In genomic region chr15:70415330-70415884, GRCh38 we compare ENCODE assay signal across 20 cellular contexts.
DNase-seq lines count a peak whose midpoint lies in the region; TF ChIP-seq lines count a peak whose summit lies in the region.
"Had no signal": no experiment of that assay in that cellular context is flagged by ENCODE, and none has a peak within 500 bp of the region (broad histone marks: within the 10 kb centered on the region; RNA-seq: fewer than 3 reads in every experiment).

No MANE protein-coding gene starts in this region.

- no peak overlapping the region for H3K4me3 ChIP-seq in OCI-LY7 (ENCODE audit: low read depth, low read length, poor library complexity, severe bottlenecking)
- H3K4me3 ChIP-seq in CD8-positive, alpha-beta memory T cell (ENCODE audit: low read length), result no peak overlapping the region
- H3K4me3 ChIP-seq: breast epithelium, GM23338, hepatocyte had no signal

- no peak overlapping the region for H2AFZ ChIP-seq in OCI-LY7 (ENCODE audit: low read length)
- H2AFZ ChIP-seq: GM23338, hepatocyte had no signal

- DNase-seq in DMS53 treated with DMSO at 0.1 percent for 48 hours (lab: John Stamatoyannopoulos, UW; ENCODE audit: unreplicated experiment), result peak; percentile 4
- DNase-seq in NCI-H1105 (lab: John Stamatoyannopoulos, UW), result peak; percentile 78
- DNase-seq in NCI-H345 treated with DMSO at 0.1 percent for 48 hours (lab: John Stamatoyannopoulos, UW; ENCODE audit: unreplicated experiment), result peak; percentile 35
- peak; percentile 80 for DNase-seq in mesenteric fat pad (ENCODE audit: low spot score)
- no peak for DNase-seq in CD14-positive monocyte (ENCODE audit: low spot score)
- DNase-seq in OCI-LY7 (ENCODE audit: low spot score), result no peak
- DNase-seq in stimulated activated naive CD4-positive, alpha-beta T cell treated with Interleukin-2 at 50 U/mL for 16 hours (lab: John Stamatoyannopoulos, UW), result no peak
- no peak for DNase-seq in CD8-positive, alpha-beta memory T cell
- DNase-seq: activated CD4-positive, alpha-beta T cell treated with anti-CD3 and anti-CD28 coated beads, Interleukin-2, amount 10 ng/mL, durations not matched to agents 24 days and 14 days; activated CD8-positive, alpha-beta memory T cell treated with anti-CD3 and anti-CD28 coated beads, Interleukin-2, amount 50 U/mL, for 48 hours; activated gamma-delta T cell; naive thymus-derived CD4-positive, alpha-beta T cell; NCI-H1930; Right ventricle myocardium superior; stimulated activated CD4-positive, alpha-beta T cell treated with anti-CD3 and anti-CD28 coated beads, Interleukin-2, amount 100 ng/mL, for 48 hours had no signal

- no peak overlapping the region for H3K4me3 Mint-ChIP-seq in CD14-positive monocyte
- peak overlapping the region in 1 of 7 donors; percentile 2 for H3K4me3 Mint-ChIP-seq in CD8-positive, alpha-beta memory T cell
- H3K4me3 Mint-ChIP-seq: activated CD4-positive, alpha-beta T cell treated with anti-CD3 and anti-CD28 coated beads, Interleukin-2, amount 10 ng/mL, durations not matched to agents 24 days and 14 days; dendritic cell treated with granulocyte-macrophage colony-stimulating factor and Interleukin-4, amounts not matched to agents 40 ng/mL and 50 ng/mL, for 4 days; GM23338; naive thymus-derived CD4-positive, alpha-beta T cell; T-helper 1 cell treated with Interleukin-12 subunit alpha and Interleukin-12 subunit beta and Interleukin-4 antibody, amounts not matched to agents 30 μg/mL and 1 μg/mL, for 36 hours had no signal

- no peaks in the 10 kb centered on the region for H3K36me3 Mint-ChIP-seq in CD14-positive monocyte
- H3K36me3 Mint-ChIP-seq in CD8-positive, alpha-beta memory T cell, result no peaks in the 10 kb centered on the region
- H3K36me3 Mint-ChIP-seq: naive thymus-derived CD4-positive, alpha-beta T cell had no signal

- H3K9me3 Mint-ChIP-seq in CD14-positive monocyte, result peaks cover 0 to 9% (median 3%) of the 10 kb centered on the region in 7 donors
- H3K9me3 Mint-ChIP-seq in CD8-positive, alpha-beta memory T cell, result no peaks in the 10 kb centered on the region
- H3K9me3 Mint-ChIP-seq: activated CD4-positive, alpha-beta T cell treated with anti-CD3 and anti-CD28 coated beads, Interleukin-2, amount 10 ng/mL, durations not matched to agents 24 days and 14 days; dendritic cell treated with granulocyte-macrophage colony-stimulating factor and Interleukin-4, amounts not matched to agents 40 ng/mL and 50 ng/mL, for 4 days; GM23338; naive thymus-derived CD4-positive, alpha-beta T cell; T-helper 1 cell treated with Interleukin-12 subunit alpha and Interleukin-12 subunit beta and Interleukin-4 antibody, amounts not matched to agents 30 μg/mL and 1 μg/mL, for 36 hours had no signal

- no peak overlapping the region for H3K27ac Mint-ChIP-seq in CD14-positive monocyte
- no peak overlapping the region for H3K27ac Mint-ChIP-seq in CD8-positive, alpha-beta memory T cell
- H3K27ac Mint-ChIP-seq: activated CD4-positive, alpha-beta T cell treated with anti-CD3 and anti-CD28 coated beads, Interleukin-2, amount 10 ng/mL, durations not matched to agents 24 days and 14 days; dendritic cell treated with granulocyte-macrophage colony-stimulating factor and Interleukin-4, amounts not matched to agents 40 ng/mL and 50 ng/mL, for 4 days; GM23338; naive thymus-derived CD4-positive, alpha-beta T cell; T-helper 1 cell treated with Interleukin-12 subunit alpha and Interleukin-12 subunit beta and Interleukin-4 antibody, amounts not matched to agents 30 μg/mL and 1 μg/mL, for 36 hours had no signal

- no TSS peak for BruUV-seq in OCI-LY7 (replicated peaks; lab: Mats Ljungman, UMichigan)

- CTCF ChIA-PET in OCI-LY7 (lab: Charles Lee; ENCODE audit: unreplicated experiment), result no interaction called here
- CTCF ChIA-PET in CD8-positive, alpha-beta memory T cell (lab: Charles Lee), result no interaction called here

- H3K4me2 ChIP-seq in OCI-LY7 (ENCODE audit: low read length), result no peak overlapping the region
- H3K4me2 ChIP-seq: GM23338, hepatocyte had no signal

- no peak overlapping the region for H3K27ac ChIP-seq in OCI-LY7 (ENCODE audit: low read depth, low read length, poor library complexity, severe bottlenecking)
- H3K27ac ChIP-seq in CD8-positive, alpha-beta memory T cell (ENCODE audit: low read depth, low read length), result no peak overlapping the region
- H3K27ac ChIP-seq: breast epithelium, hepatocyte had no signal

- no peaks in the 10 kb centered on the region for H3K4me1 Mint-ChIP-seq in CD14-positive monocyte
- no peaks in the 10 kb centered on the region for H3K4me1 Mint-ChIP-seq in CD8-positive, alpha-beta memory T cell
- H3K4me1 Mint-ChIP-seq: activated CD4-positive, alpha-beta T cell treated with anti-CD3 and anti-CD28 coated beads, Interleukin-2, amount 10 ng/mL, durations not matched to agents 24 days and 14 days had no signal

- H3K9me3 ChIP-seq in OCI-LY7 (ENCODE audit: low read length), result no peaks in the 10 kb centered on the region
- H3K9me3 ChIP-seq in CD8-positive, alpha-beta memory T cell (ENCODE audit: low read length), result no peaks in the 10 kb centered on the region
- H3K9me3 ChIP-seq: breast epithelium had no signal

- H3K36me3 ChIP-seq in OCI-LY7 (ENCODE audit: insufficient read depth, low read length), result no peaks in the 10 kb centered on the region
- no peaks in the 10 kb centered on the region for H3K36me3 ChIP-seq in CD8-positive, alpha-beta memory T cell (ENCODE audit: insufficient read depth, low read length)
- H3K36me3 ChIP-seq: breast epithelium had no signal

- no peaks in the 10 kb centered on the region for H3K27me3 ChIP-seq in CD8-positive, alpha-beta memory T cell (ENCODE audit: insufficient read depth, low read length, poor library complexity, severe bottlenecking)
- H3K27me3 ChIP-seq: breast epithelium had no signal

- H3K79me2 ChIP-seq in OCI-LY7 (ENCODE audit: insufficient read depth, low read depth, low read length), result no peaks in the 10 kb centered on the region
- H3K79me2 ChIP-seq: hepatocyte had no signal

- intact Hi-C loops in CD14-positive monocyte (cut with micrococcal nuclease), result no loop called here
- intact Hi-C loops in OCI-LY7 (cut with micrococcal nuclease; ENCODE audit: unreplicated experiment), result no loop called here

- H3K4me1 ChIP-seq in OCI-LY7 (ENCODE audit: insufficient read depth, low read length, poor library complexity, severe bottlenecking), result no peaks in the 10 kb centered on the region
- no peaks in the 10 kb centered on the region for H3K4me1 ChIP-seq in CD8-positive, alpha-beta memory T cell (ENCODE audit: insufficient read depth, low read length)
- H3K4me1 ChIP-seq: breast epithelium had no signal

- TF ChIP-seq CTCF in CD14-positive monocyte (IDR thresholded peaks at IDR 0.05), result no peak
- TF ChIP-seq CTCF in OCI-LY7 (conservative IDR thresholded peaks at IDR 0.05; ENCODE audit: low read length), result no peak

- POLR2A ChIA-PET in OCI-LY7 (lab: Charles Lee), result no interaction called here
- POLR2A ChIA-PET in CD8-positive, alpha-beta memory T cell (lab: Charles Lee), result no interaction called here

- H3K9me2 ChIP-seq in OCI-LY7 (ENCODE audit: insufficient read depth, low read length), result no peaks in the 10 kb centered on the region

- peaks cover 1 to 5% (median 3%) of the 10 kb centered on the region in 3 donors for H3K27me3 Mint-ChIP-seq in CD14-positive monocyte (ENCODE audit: low read depth in 3 of 3)
- peaks cover 4 to 31% of the 10 kb centered on the region in 2 donors for H3K27me3 Mint-ChIP-seq in CD8-positive, alpha-beta memory T cell

- no peaks in the 10 kb centered on the region for H4K20me1 ChIP-seq in OCI-LY7 (ENCODE audit: insufficient read depth, low read length)

Comparison
In these comparisons a context has a peak if more than half of its experiments do, and no peak if none do; other contexts are left out.
1. DNase-seq: peak in DMS53 treated with DMSO at 0.1 percent for 48 hours (single experiment), NCI-H1105 (single experiment), NCI-H345 treated with DMSO at 0.1 percent for 48 hours (single experiment) and mesenteric fat pad (single experiment); none in CD14-positive monocyte (single experiment), OCI-LY7 (single experiment), stimulated activated naive CD4-positive, alpha-beta T cell treated with Interleukin-2 at 50 U/mL for 16 hours (single experiment) and CD8-positive, alpha-beta memory T cell (0 of 5).